In the genomic region with DNA sequence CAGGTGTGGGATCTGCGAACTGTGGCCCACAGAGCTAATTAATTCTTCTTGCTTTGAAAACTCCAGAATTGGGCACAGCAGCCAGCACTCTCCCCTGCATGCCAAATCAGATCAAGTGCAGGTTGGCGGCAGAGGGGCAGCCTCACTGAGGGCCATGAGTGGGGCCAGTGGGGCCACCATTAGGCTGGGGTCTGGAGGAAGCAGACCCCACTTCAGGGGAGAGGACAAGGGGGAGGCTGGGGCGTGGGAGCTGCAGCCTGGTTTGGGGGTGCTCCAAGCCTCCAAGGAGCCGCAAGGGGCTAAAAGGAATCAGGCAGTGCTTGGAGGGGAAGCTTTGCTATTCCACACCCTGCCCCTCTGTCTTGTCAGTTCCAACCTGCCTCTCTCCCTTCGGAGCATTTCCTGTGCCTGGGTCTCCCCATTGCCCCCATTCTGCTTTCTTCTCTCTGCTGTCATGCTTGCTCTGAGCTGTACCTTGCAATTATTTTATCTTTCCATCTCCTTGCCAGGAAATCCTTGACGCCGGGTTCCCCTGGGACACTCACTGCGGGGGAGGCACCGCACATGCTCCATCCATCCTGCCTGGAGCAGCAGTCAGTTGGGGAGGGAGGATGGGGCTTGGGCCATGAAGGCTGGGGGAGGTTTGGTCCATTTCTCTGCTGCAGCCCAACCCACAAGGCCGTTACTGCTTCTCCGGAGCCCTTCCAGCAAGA, we compare ENCODE assay signal across 16 cellular contexts. TPM values are rescaled to one million over a fixed set of nuclear protein-coding genes. Genes with fewer than 3 reads are reported as not detected.
DNase-seq lines count a peak whose midpoint lies in the region; ATAC-seq, FAIRE-seq and TF ChIP-seq lines count a peak whose summit lies in the region.
"Had no signal": no experiment of that assay in that cellular context is flagged by ENCODE, and none has a peak within 500 bp of the region (broad histone marks: within the 10 kb centered on the region; RNA-seq: fewer than 3 reads in every experiment).

No MANE protein-coding gene starts in this region.

- H2AFZ ChIP-seq in GM23248 = no peak overlapping the region
- no peak overlapping the region for H2AFZ ChIP-seq in OCI-LY7 (ENCODE audit: low read length)

- H3K79me2 ChIP-seq in GM23248 (ENCODE audit: insufficient read depth) (peaks cover 12% of the 10 kb centered on the region), OCI-LY7 (ENCODE audit: insufficient read depth, low read depth, low read length) (no peaks in the 10 kb centered on the region)

- CTCF ChIA-PET in OCI-LY7 (lab: Charles Lee; ENCODE audit: unreplicated experiment) = no interaction called here

- H3K9me3 ChIP-seq in GM23248 (ENCODE audit: low read depth) (no peaks in the 10 kb centered on the region), kidney (ENCODE audit: control insufficient read depth in 1 of 2, low read length in 2 of 2) (no peaks in the 10 kb centered on the region), upper lobe of right lung (no peaks in the 10 kb centered on the region), OCI-LY7 (ENCODE audit: low read length) (no peaks in the 10 kb centered on the region)
- H3K9me3 ChIP-seq: left ventricle myocardium inferior, pancreas had no signal

- TF ChIP-seq CTCF in kidney (IDR thresholded peaks at IDR 0.05; ENCODE audit: borderline replicate concordance, extremely low read depth, insufficient read depth) (no peak), upper lobe of right lung (IDR thresholded peaks at IDR 0.05) (no peak), OCI-LY7 (conservative IDR thresholded peaks at IDR 0.05; ENCODE audit: low read length) (no peak)

- no TSS peak for BruUV-seq in OCI-LY7 (replicated peaks; lab: Mats Ljungman, UMichigan)

- in situ Hi-C loops in GM23248 (cut with MboI) = no loop called here

- WGBS in GM23248 (ENCODE audit: low coverage in 1 of 2, low lambda C conversion rate in 2 of 2, missing lambda C conversion rate in 2 of 2), 2 experiments = 55 to 56% methylated on average over 11 of the region's 11 CpGs

- H3K27ac ChIP-seq in GM23248 (no peak overlapping the region), kidney (ENCODE audit: low read depth in 2 of 2, low read length in 2 of 2) (no peak overlapping the region), upper lobe of right lung (no peak overlapping the region), OCI-LY7 (ENCODE audit: low read depth, low read length, poor library complexity, severe bottlenecking) (no peak overlapping the region)
- H3K27ac ChIP-seq: left ventricle myocardium inferior, pancreas had no signal

- H3K9me2 ChIP-seq in GM23248 (ENCODE audit: insufficient read depth) = no peaks in the 10 kb centered on the region
- H3K9me2 ChIP-seq in OCI-LY7 (ENCODE audit: insufficient read depth, low read length) = no peaks in the 10 kb centered on the region

- H3K27me3 ChIP-seq in GM23248 (replicated peaks; ENCODE audit: insufficient read depth) = no peaks in the 10 kb centered on the region
- peaks cover 24% of the 10 kb centered on the region for H3K27me3 ChIP-seq in upper lobe of right lung
- H3K27me3 ChIP-seq: pancreas had no signal

- no peaks in the 10 kb centered on the region for H4K20me1 ChIP-seq in GM23248 (ENCODE audit: insufficient read depth)
- H4K20me1 ChIP-seq in OCI-LY7 (ENCODE audit: insufficient read depth, low read length) = no peaks in the 10 kb centered on the region

- H3K4me3 ChIP-seq in GM23248 (no peak overlapping the region), kidney (ENCODE audit: low read length in 2 of 2) (no peak overlapping the region), upper lobe of right lung (no peak overlapping the region), OCI-LY7 (ENCODE audit: low read depth, low read length, poor library complexity, severe bottlenecking) (no peak overlapping the region)
- H3K4me3 ChIP-seq: left ventricle myocardium inferior, pancreas had no signal

- intact Hi-C loops in kidney (cut with DNase I) (loop anchor here (10.0 kb wide), 1 partner anchor 53 kb away; no protein-coding TSS in a partner anchor), upper lobe of right lung (cut with DNase I) (no loop called here), OCI-LY7 (cut with micrococcal nuclease; ENCODE audit: unreplicated experiment) (loop anchor here (5.0 kb wide), 1 partner anchor 211 kb away; no protein-coding TSS in a partner anchor)

- H3K4me2 ChIP-seq in GM23248 (ENCODE audit: unreplicated experiment) (no peak overlapping the region), OCI-LY7 (ENCODE audit: low read length) (no peak overlapping the region)

- POLR2A ChIA-PET in OCI-LY7 (lab: Charles Lee) = no interaction called here

- H3K36me3 ChIP-seq in GM23248 (ENCODE audit: low read depth) (no peaks in the 10 kb centered on the region), kidney (ENCODE audit: control insufficient read depth in 1 of 2, insufficient read depth in 2 of 2, low read length in 2 of 2) (no peaks in the 10 kb centered on the region), upper lobe of right lung (no peaks in the 10 kb centered on the region), OCI-LY7 (ENCODE audit: insufficient read depth, low read length) (no peaks in the 10 kb centered on the region)
- H3K36me3 ChIP-seq: left ventricle myocardium inferior, pancreas had no signal

- DNase-seq in A172 (ENCODE audit: low spot score) (peak; percentile 23), GM23248 (peak; percentile 50), UCSD-AML1 (lab: John Stamatoyannopoulos, UW; ENCODE audit: unreplicated experiment) (peak; percentile 38), kidney (peak; percentile 68), upper lobe of right lung (no peak), DMS79 (lab: John Stamatoyannopoulos, UW) (no peak), OCI-LY7 (ENCODE audit: low spot score) (no peak)
- DNase-seq: left ventricle myocardium inferior, NCI-H1436 treated with DMSO at 0.1 percent for 48 hours, NCI-H446 had no signal

- no peak overlapping the region for H3K9ac ChIP-seq in GM23248
- no peak overlapping the region for H3K9ac ChIP-seq in kidney (ENCODE audit: low read length in 2 of 2)

- peaks cover 5% of the 10 kb centered on the region; the same call in 1 of the 2 replicates for H3K4me1 ChIP-seq in GM23248 (ENCODE audit: insufficient read depth)
- peaks cover 3 to 17% of the 10 kb centered on the region in 2 donors for H3K4me1 ChIP-seq in kidney (ENCODE audit: control insufficient read depth in 1 of 2, insufficient read depth in 1 of 2, low read depth in 1 of 2, low read length in 2 of 2)
- peaks cover 15% of the 10 kb centered on the region for H3K4me1 ChIP-seq in upper lobe of right lung
- H3K4me1 ChIP-seq in OCI-LY7 (ENCODE audit: insufficient read depth, low read length, poor library complexity, severe bottlenecking) = no peaks in the 10 kb centered on the region

- no peak for FAIRE-seq in kidney (lab: Jason Lieb, UNC)
- FAIRE-seq: bronchial epithelial cell, GM19239, pancreas, small intestine had no signal

- no peak for ATAC-seq in upper lobe of right lung
- ATAC-seq in GM18867 (IDR thresholded peaks at IDR 0.05; ENCODE audit: unreplicated experiment) = no peak

- H3F3A ChIP-seq in GM23248 (ENCODE audit: insufficient read depth) = 0 out of 2 replicates have a peak, but pooled peaks cover under 1% of the 10 kb centered on the region

RNA-seq across cellular contexts. Expression of a gene that starts 3.3 kb away (rescaled TPM):
- 28.1 and 35.0 TPM in 2 replicates for total RNA-seq in A172 (2014; rRNA removed; shearing (Covaris generic))
- total RNA-seq in GM23248 (2014; rRNA removed; shearing (Covaris generic)) = 28.3 and 32.0 TPM in 2 replicates
- 35.0 and 38.5 TPM in 2 replicates for polyA plus RNA-seq in GM23248 (2016; fragmentation: Nextera tagmentation; extraction: Ambion mirVana)
- total RNA-seq in kidney = 156 TPM
- 9.3 TPM for polyA plus RNA-seq in kidney (ENCODE audit: insufficient read depth, low read depth, low replicate concordance)
- 65.4 TPM for total RNA-seq in upper lobe of right lung
- not detected in 2 replicates for total RNA-seq in OCI-LY7 (2014; rRNA removed; shearing (Covaris generic))
- total RNA-seq in OCI-LY7 (2022) = not detected in 2 replicates
- total RNA-seq: T-helper 2 cell treated with Interferon-gamma antibody and Interleukin-4, amounts not matched to agents 100 ng/mL and 5 ng/mL, for 36 hours had no signal

Comparison
In these comparisons a context has a peak if more than half of its experiments do, and no peak if none do; other contexts are left out.
1. DNase-seq: peak in A172 (single experiment), GM23248 (single experiment), UCSD-AML1 (single experiment) and kidney (single experiment); none in upper lobe of right lung (single experiment), DMS79 (single experiment) and OCI-LY7 (single experiment).
2. RNA of a gene that starts 3.3 kb away (total RNA-seq): 156 TPM in kidney (single experiment), 65.4 TPM in upper lobe of right lung (single experiment), 28.3 to 32.0 TPM in GM23248 and 28.1 to 35.0 TPM in A172; not detected in OCI-LY7; every median in the first group is over 10 times any median in the second.